Comparison of ENCODE assay signal across 8 cellular contexts in the genomic region with DNA sequence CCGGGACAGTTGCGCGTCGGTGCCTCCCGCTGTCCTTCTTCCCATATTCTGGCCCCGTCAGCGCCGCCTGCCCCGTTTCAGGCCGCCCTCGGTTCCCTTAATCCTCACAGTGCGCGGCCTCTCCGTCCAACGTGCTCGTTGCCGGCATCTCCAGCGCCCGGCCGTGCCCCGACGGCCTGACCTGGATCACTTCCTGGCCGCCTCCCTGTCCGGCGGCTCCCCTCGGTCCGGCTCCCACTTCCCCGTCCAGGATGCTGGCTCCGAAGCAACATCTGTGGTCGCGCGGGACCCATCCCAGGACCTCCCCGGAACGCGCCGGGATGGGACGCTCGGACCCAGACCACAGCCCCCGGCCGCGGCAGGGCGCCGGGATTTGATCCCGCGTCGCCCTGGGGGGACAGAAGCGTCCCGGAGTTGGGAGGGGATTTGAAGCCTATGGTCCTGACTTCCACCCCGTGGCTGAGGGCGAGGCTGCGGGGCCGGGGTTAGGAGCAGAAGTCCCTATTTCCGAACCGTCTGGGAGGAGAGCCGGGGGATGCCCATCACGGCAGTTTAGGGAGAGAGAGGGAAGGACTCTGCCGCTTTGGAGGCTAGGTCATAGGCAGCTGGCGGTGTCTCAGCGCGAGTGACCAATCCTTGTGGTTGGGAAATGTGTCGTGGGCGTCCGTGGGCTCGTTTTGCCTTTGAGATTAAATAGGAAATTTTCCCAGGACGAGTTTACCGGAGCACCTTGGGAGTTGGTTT. TPM values are rescaled to one million over a fixed set of nuclear protein-coding genes. Genes with fewer than 3 reads are reported as not detected.
DNase-seq lines count a peak whose midpoint lies in the region; ATAC-seq and TF ChIP-seq lines count a peak whose summit lies in the region.

No MANE protein-coding gene starts in this region.

- H3K27me3 ChIP-seq in CD8-positive, alpha-beta memory T cell (ENCODE audit: insufficient read depth, low read length, poor library complexity, severe bottlenecking): no peaks in the 10 kb centered on the region
- H3K27me3 ChIP-seq in hepatocyte: no peaks in the 10 kb centered on the region

- CTCF ChIA-PET in CD8-positive, alpha-beta memory T cell (lab: Charles Lee): no interaction called here

- no peaks in the 10 kb centered on the region for H3K9me2 ChIP-seq in hepatocyte (replicated peaks; ENCODE audit: insufficient read depth)

- H3K36me3 Mint-ChIP-seq in CD8-positive, alpha-beta memory T cell: peaks cover 0 to 4% (median 4%) of the 10 kb centered on the region in 3 donors
- H3K36me3 Mint-ChIP-seq in activated naive CD8-positive, alpha-beta T cell treated with anti-CD3 and anti-CD28 coated beads for 36 hours: peaks cover 4% of the 10 kb centered on the region

- H3K4me2 ChIP-seq in hepatocyte: peak overlapping the region; percentile 86

- no peaks in the 10 kb centered on the region for H3K9me3 Mint-ChIP-seq in CD8-positive, alpha-beta memory T cell
- H3K9me3 Mint-ChIP-seq in activated naive CD8-positive, alpha-beta T cell treated with anti-CD3 and anti-CD28 coated beads for 36 hours: no peaks in the 10 kb centered on the region

- 4% methylated on average over 64 of the region's 66 CpGs for WGBS in hepatocyte (ENCODE audit: low lambda C conversion rate, missing lambda C conversion rate)

- no peaks in the 10 kb centered on the region for H3K36me3 ChIP-seq in CD8-positive, alpha-beta memory T cell (ENCODE audit: insufficient read depth, low read length)
- H3K36me3 ChIP-seq in hepatocyte (replicated peaks; ENCODE audit: insufficient read depth, low read depth): no peaks in the 10 kb centered on the region

- peaks cover 13% of the 10 kb centered on the region for H3K4me1 ChIP-seq in CD8-positive, alpha-beta memory T cell (ENCODE audit: insufficient read depth, low read length)
- H3K4me1 ChIP-seq in hepatocyte (ENCODE audit: insufficient read depth): peaks cover 15% of the 10 kb centered on the region

- no peak for TF ChIP-seq CTCF in hepatocyte (IDR thresholded peaks at IDR 0.05; ENCODE audit: poor library complexity)

- ATAC-seq in GM19372 (IDR thresholded peaks at IDR 0.05; ENCODE audit: low read depth, unreplicated experiment) (peak; percentile 21), HG03469 (IDR thresholded peaks at IDR 0.05; ENCODE audit: unreplicated experiment) (peak; percentile 0)

- H4K20me1 ChIP-seq in hepatocyte (ENCODE audit: insufficient read depth, poor library complexity, severe bottlenecking): peaks cover 2% of the 10 kb centered on the region

- H3K27ac Mint-ChIP-seq in CD8-positive, alpha-beta memory T cell: peak overlapping the region in 7 of 8 donors; percentile 63 to 99 (median 97)
- peak overlapping the region; percentile 92 for H3K27ac Mint-ChIP-seq in activated naive CD8-positive, alpha-beta T cell treated with anti-CD3 and anti-CD28 coated beads for 36 hours

- peak overlapping the region; percentile 99 for H3K27ac ChIP-seq in CD8-positive, alpha-beta memory T cell (ENCODE audit: low read depth, low read length)
- H3K27ac ChIP-seq in hepatocyte (peak overlapping the region; percentile 99), skin epidermis (peak overlapping the region; percentile 14 to 99 (median 96))

- no peak for DNase-seq in CD8-positive, alpha-beta memory T cell
- peak; percentile 12 for DNase-seq in activated naive CD8-positive, alpha-beta T cell treated with anti-CD3 and anti-CD28 coated beads for 36 hours
- DNase-seq in hepatocyte (ENCODE audit: low spot score) (no peak), NCI-H1694 treated with DMSO at 0.1 percent for 48 hours (lab: John Stamatoyannopoulos, UW) (no peak)
- DNase-seq in effector CD8-positive, alpha-beta T cell (lab: John Stamatoyannopoulos, UW): no peak

- H3K4me3 ChIP-seq in CD8-positive, alpha-beta memory T cell (ENCODE audit: low read length): peak overlapping the region; percentile 96
- peak overlapping the region; percentile 70 for H3K4me3 ChIP-seq in hepatocyte
- H3K4me3 ChIP-seq in skin epidermis: peak overlapping the region; percentile 72 to 98 (median 87)

- POLR2A ChIA-PET in CD8-positive, alpha-beta memory T cell (lab: Charles Lee): interaction anchor here (2.5 kb wide), 1 partner anchor 29 kb away, joined by 9 read pairs; no protein-coding TSS in a partner anchor

- H3K79me2 ChIP-seq in hepatocyte: peaks cover 70% of the 10 kb centered on the region

- peak overlapping the region; percentile 43 for H2AFZ ChIP-seq in hepatocyte

- H3K27me3 Mint-ChIP-seq in CD8-positive, alpha-beta memory T cell: no peaks in the 10 kb centered on the region
- no peaks in the 10 kb centered on the region for H3K27me3 Mint-ChIP-seq in activated naive CD8-positive, alpha-beta T cell treated with anti-CD3 and anti-CD28 coated beads for 36 hours

- peaks cover 19 to 54% (median 34%) of the 10 kb centered on the region in 3 donors for H3K4me1 Mint-ChIP-seq in CD8-positive, alpha-beta memory T cell
- peaks cover 30% of the 10 kb centered on the region for H3K4me1 Mint-ChIP-seq in activated naive CD8-positive, alpha-beta T cell treated with anti-CD3 and anti-CD28 coated beads for 36 hours

- H3K4me3 Mint-ChIP-seq in CD8-positive, alpha-beta memory T cell: peak overlapping the region; percentile 88 to 97 (median 92)
- H3K4me3 Mint-ChIP-seq in activated naive CD8-positive, alpha-beta T cell treated with anti-CD3 and anti-CD28 coated beads for 36 hours: peak overlapping the region; percentile 89

- H3K9me3 ChIP-seq in CD8-positive, alpha-beta memory T cell (ENCODE audit: low read length): no peaks in the 10 kb centered on the region
- H3K9me3 ChIP-seq in hepatocyte (ENCODE audit: low read depth): no peaks in the 10 kb centered on the region

RNA-seq across cellular contexts. Expression of a gene that starts 53.8 kb away (rescaled TPM):
- total RNA-seq in CD8-positive, alpha-beta memory T cell: 10 to 100 TPM; 11.6 to 12.5 TPM
- polyA plus RNA-seq in CD8-positive, alpha-beta memory T cell: 17.1 TPM
- 1 to 10 TPM; 3.5 to 4.3 TPM for total RNA-seq in activated naive CD8-positive, alpha-beta T cell treated with anti-CD3 and anti-CD28 coated beads for 36 hours
- 9.4 and 15.9 TPM in 2 replicates for total RNA-seq in hepatocyte
- 6.9 and 7.2 TPM in 2 replicates for polyA plus RNA-seq in hepatocyte

RNA-seq across cellular contexts. Expression of a gene that starts 58.0 kb away (rescaled TPM):
- total RNA-seq in CD8-positive, alpha-beta memory T cell: 10 to 100 TPM; 25.7 to 26.3 TPM
- polyA plus RNA-seq in CD8-positive, alpha-beta memory T cell: 24.4 TPM
- total RNA-seq in activated naive CD8-positive, alpha-beta T cell treated with anti-CD3 and anti-CD28 coated beads for 36 hours: 10 to 100 TPM; 18.9 to 20.3 TPM
- 27.5 and 28.1 TPM in 2 replicates for total RNA-seq in hepatocyte
- 16.3 and 20.6 TPM in 2 replicates for polyA plus RNA-seq in hepatocyte
